ENCODE assay signal across 8 cellular contexts in the genomic region with DNA sequence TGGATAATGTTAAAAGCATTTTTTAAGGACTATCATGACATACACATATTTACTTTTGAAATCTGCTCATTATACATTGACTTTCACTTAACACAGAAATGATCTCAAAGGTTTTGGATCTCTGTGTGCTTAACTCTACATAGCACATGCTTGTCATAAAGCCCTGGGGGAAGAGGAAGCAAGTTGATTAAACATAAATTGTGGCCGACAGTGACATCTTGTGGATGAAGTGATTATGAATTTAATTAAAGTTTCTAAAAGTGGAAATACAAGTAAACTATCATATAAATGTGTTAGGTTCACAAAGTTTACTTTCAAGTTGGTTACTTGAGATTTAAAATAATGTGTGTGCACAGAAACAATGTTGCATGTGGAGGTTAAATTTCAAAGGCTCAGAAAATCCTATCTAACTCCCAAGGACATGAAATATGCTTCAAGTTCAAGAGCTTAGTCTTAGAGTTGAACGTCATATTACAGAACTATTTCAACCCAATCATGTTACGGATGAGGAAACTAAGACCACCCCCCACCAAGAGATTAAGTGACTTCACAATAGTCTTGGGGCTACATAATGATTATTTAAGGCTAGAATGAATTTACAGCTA.
DNase-seq lines count a peak whose midpoint lies in the region; ATAC-seq, FAIRE-seq and TF ChIP-seq lines count a peak whose summit lies in the region.

No MANE protein-coding gene starts in this region.

- H3K36me3 ChIP-seq in bronchial epithelial cell (ENCODE audit: control insufficient read depth, insufficient read depth, low read length), result no peaks in the 10 kb centered on the region
- no peaks in the 10 kb centered on the region for H3K36me3 ChIP-seq in lower lobe of right lung
- no peaks in the 10 kb centered on the region for H3K36me3 ChIP-seq in tibial artery

- no peak overlapping the region for H3K4me3 ChIP-seq in bronchial epithelial cell (ENCODE audit: low read depth, low read length)
- no peak overlapping the region for H3K4me3 ChIP-seq in lower lobe of right lung
- H3K4me3 ChIP-seq in tibial artery, result no peak overlapping the region

- H3K9me3 ChIP-seq in lower lobe of right lung (no peaks in the 10 kb centered on the region), tibial artery (no peaks in the 10 kb centered on the region)

- intact Hi-C loops in lower lobe of right lung (cut with DNase I), result no loop called here
- intact Hi-C loops in tibial artery (cut with DNase I; ENCODE audit: low total_unique reads), result no loop called here

- TF ChIP-seq CTCF in bronchial epithelial cell (IDR thresholded peaks at IDR 0.05; ENCODE audit: insufficient read depth, low read length, severe bottlenecking) (peak; percentile 14), lower lobe of right lung (IDR thresholded peaks at IDR 0.05) (peak; percentile 48), tibial artery (IDR thresholded peaks at IDR 0.05) (peak in 1 of 2 experiments; percentile 28)

- no peak for FAIRE-seq in bronchial epithelial cell (lab: Jason Lieb, UNC)

- H3K27me3 ChIP-seq in bronchial epithelial cell (ENCODE audit: control insufficient read depth, insufficient read depth, low read length) (no peaks in the 10 kb centered on the region), lower lobe of right lung (ENCODE audit: low read depth) (peaks cover 8% of the 10 kb centered on the region), tibial artery (no peaks in the 10 kb centered on the region)

- DNase-seq in NCI-H1417 (lab: John Stamatoyannopoulos, UW) (peak in 2 of 3 experiments; percentile 31 to 50), NCI-H1417 treated with DMSO at 0.1 percent for 48 hours (lab: John Stamatoyannopoulos, UW) (no peak), H4 (ENCODE audit: low spot score) (peak; percentile 45), NCI-H774 (lab: John Stamatoyannopoulos, UW) (peak; percentile 21), bronchial epithelial cell (ENCODE audit: low read depth) (peak; percentile 65), lower lobe of right lung (no peak), NCI-H128 (lab: John Stamatoyannopoulos, UW; ENCODE audit: unreplicated experiment) (no peak), tibial artery (no peak)

- ATAC-seq in lower lobe of right lung, result peak; percentile 55

- H3K4me1 ChIP-seq in lower lobe of right lung (no peaks in the 10 kb centered on the region), tibial artery (no peaks in the 10 kb centered on the region)

- no peak overlapping the region for H3K27ac ChIP-seq in lower lobe of right lung
- H3K27ac ChIP-seq in tibial artery, result no peak overlapping the region

Comparison
In these comparisons a context has a peak if more than half of its experiments do, and no peak if none do; other contexts are left out.
1. DNase-seq: peak in NCI-H1417 (2 of 3), H4 (single experiment), NCI-H774 (single experiment) and bronchial epithelial cell (single experiment); none in NCI-H1417 treated with DMSO at 0.1 percent for 48 hours (single experiment), lower lobe of right lung (single experiment), NCI-H128 (single experiment) and tibial artery (0 of 2).